ENCODE assay signal across 8 cellular contexts in genomic region chr5:43484049-43484849, GRCh38. TPM values are rescaled to one million over a fixed set of nuclear protein-coding genes. Genes with fewer than 3 reads are reported as not detected.
A peak's percentile ranks its signal among the peaks of the same experiment; 100 is the strongest.
DNase-seq lines count a peak whose midpoint lies in the region; ATAC-seq and TF ChIP-seq lines count a peak whose summit lies in the region.

No MANE protein-coding gene starts in this region.

- peak overlapping the region; percentile 19 for H3K4ac ChIP-seq in trophoblast cell (ENCODE audit: low read depth, low read length)

- H3K4me2 ChIP-seq in trophoblast cell (ENCODE audit: low read length) = peak overlapping the region; percentile 54

- peaks cover 17% of the 10 kb centered on the region for H3K4me1 ChIP-seq in adipocyte (ENCODE audit: control insufficient read depth, insufficient read depth, low read length)
- H3K4me1 ChIP-seq in heart left ventricle = peaks cover 0 to 32% (median 15%) of the 10 kb centered on the region in 12 donors
- peaks cover 0 to 3% of the 10 kb centered on the region in 2 experiments for H3K4me1 ChIP-seq in trophoblast cell (ENCODE audit: control insufficient read depth in 1 of 2, insufficient read depth in 2 of 2, low read length in 2 of 2)
- peaks cover 0 to 27% (median 17%) of the 10 kb centered on the region in 4 donors for H3K4me1 ChIP-seq in tibial nerve

- peak; percentile 70 for TF ChIP-seq CTCF in GM12875 (IDR thresholded peaks at IDR 0.05; ENCODE audit: borderline replicate concordance, insufficient read depth, low read depth, low read length)
- peak; percentile 54 to 83 (median 71) for TF ChIP-seq CTCF in heart left ventricle (IDR thresholded peaks at IDR 0.05)
- peak; percentile 65 to 81 (median 74) for TF ChIP-seq CTCF in tibial nerve (IDR thresholded peaks at IDR 0.05)

- peak; percentile 0 to 43 for TF ChIP-seq EP300 in tibial nerve (IDR thresholded peaks at IDR 0.05)

- no peak overlapping the region for H2BK12ac ChIP-seq in trophoblast cell (ENCODE audit: low read length)

- H3K79me2 ChIP-seq in trophoblast cell (ENCODE audit: control insufficient read depth, insufficient read depth, low read length, poor library complexity) = peaks cover 5% of the 10 kb centered on the region

- no peaks in the 10 kb centered on the region for H3K27me3 ChIP-seq in adipocyte (replicated peaks; ENCODE audit: control insufficient read depth, insufficient read depth, low read length)
- H3K27me3 ChIP-seq in heart left ventricle = no peaks in the 10 kb centered on the region
- no peaks in the 10 kb centered on the region for H3K27me3 ChIP-seq in trophoblast cell (ENCODE audit: insufficient read depth, low read length)
- H3K27me3 ChIP-seq in tibial nerve = no peaks in the 10 kb centered on the region

- peak overlapping the region; percentile 68 for H2AFZ ChIP-seq in trophoblast cell (ENCODE audit: insufficient read depth, low read length, poor library complexity)

- H3K36me3 ChIP-seq in adipocyte (ENCODE audit: control insufficient read depth, insufficient read depth, low read length, severe bottlenecking) = peaks cover 2% of the 10 kb centered on the region
- peaks cover 0 to under 1% (median 0%) of the 10 kb centered on the region in 9 donors for H3K36me3 ChIP-seq in heart left ventricle
- H3K36me3 ChIP-seq in trophoblast cell (ENCODE audit: control insufficient read depth in 1 of 2, insufficient read depth in 2 of 2, low read length in 2 of 2) = peaks cover 0 to 2% of the 10 kb centered on the region in 2 experiments
- no peaks in the 10 kb centered on the region for H3K36me3 ChIP-seq in tibial nerve

- peak overlapping the region; percentile 70 for H4K91ac ChIP-seq in trophoblast cell (ENCODE audit: low read depth, low read length)

- H3K9ac ChIP-seq in adipocyte (ENCODE audit: low read length) (peak overlapping the region; percentile 97), trophoblast cell (ENCODE audit: low read length) (peak overlapping the region; percentile 29)

- peak overlapping the region; percentile 39 for H3K18ac ChIP-seq in trophoblast cell (ENCODE audit: low read length)

- WGBS in heart left ventricle, 4 donors = 4% methylated on average over 28 to 33 of the region's 33 CpGs
- WGBS in trophoblast cell (ENCODE audit: extremely low coverage, insufficient coverage, insufficient read length) = no CpG with 5 or more reads among the region's 33 CpGs
- 3 to 4% methylated on average over 29 to 33 of the region's 33 CpGs for WGBS in tibial nerve, 2 donors

- peak overlapping the region; percentile 83 for H4K12ac ChIP-seq in trophoblast cell (ENCODE audit: low read depth, low read length)

- H3K27ac ChIP-seq in heart left ventricle = peak overlapping the region; percentile 92 to 99 (median 96)
- peak overlapping the region; percentile 48 for H3K27ac ChIP-seq in trophoblast cell (ENCODE audit: low read depth, low read length)
- peak overlapping the region; percentile 93 to 99 (median 98) for H3K27ac ChIP-seq in tibial nerve

- peak overlapping the region; percentile 92 for H4K8ac ChIP-seq in trophoblast cell (ENCODE audit: low read depth, low read length)

- peaks cover 9% of the 10 kb centered on the region for H3K79me1 ChIP-seq in trophoblast cell (ENCODE audit: low read length)

- H2AK5ac ChIP-seq in trophoblast cell (ENCODE audit: low read length) = no peak overlapping the region

- H2BK120ac ChIP-seq in trophoblast cell (ENCODE audit: insufficient read depth, low read length, poor library complexity) = peak overlapping the region; percentile 2

- H3K9me3 ChIP-seq in adipocyte (ENCODE audit: control insufficient read depth, low read length) (no peaks in the 10 kb centered on the region), heart left ventricle (no peaks in the 10 kb centered on the region), trophoblast cell (ENCODE audit: insufficient read depth, low read depth, low read length) (no peaks in the 10 kb centered on the region), tibial nerve (no peaks in the 10 kb centered on the region)

- intact Hi-C loops in heart left ventricle (cut with DNase I) = loop anchor here in 9 of 10 donors (1.0 to 10.0 kb wide), 7 partner anchors 31 to 362 kb away; partner anchors contain the start of genes HMGCS1 (in 7 of the 9), PAIP1 (in 2 of the 9), ZNF131 (in 2 of the 9) and C5orf34 (in 1 of the 9)

- peak; percentile 35 for DNase-seq in NCI-H1417 treated with DMSO at 0.1 percent for 48 hours (lab: John Stamatoyannopoulos, UW)
- DNase-seq in SW 1271 (lab: John Stamatoyannopoulos, UW) = peak; percentile 52 to 90
- DNase-seq in adipocyte (ENCODE audit: low read depth) = peak; percentile 93
- DNase-seq in heart left ventricle = peak; percentile 82 to 88 (median 84)
- peak; percentile 91 to 96 for DNase-seq in trophoblast cell
- DNase-seq in tibial nerve (ENCODE audit: low spot score in 2 of 2) = peak; percentile 44 to 66

- ATAC-seq in HG02852 (IDR thresholded peaks at IDR 0.05; ENCODE audit: unreplicated experiment) (peak; percentile 65), heart left ventricle (peak; percentile 72 to 87 (median 78))

- peak overlapping the region; percentile 67 for H3K14ac ChIP-seq in trophoblast cell (ENCODE audit: low read length)

- TF ChIP-seq POLR2A in heart left ventricle (IDR thresholded peaks at IDR 0.05) (no peak), tibial nerve (IDR thresholded peaks at IDR 0.05) (peak in 1 of 2 donors; percentile 19)

- H3K23ac ChIP-seq in trophoblast cell (ENCODE audit: low read length) = no peak overlapping the region

- H3K4me3 ChIP-seq in GM12875 (ENCODE audit: low read depth, low read length) (peak overlapping the region; percentile 94), adipocyte (ENCODE audit: low read length) (peak overlapping the region; percentile 89), heart left ventricle (peak overlapping the region; percentile 72 to 93 (median 88)), trophoblast cell (ENCODE audit: low read depth, low read length) (peak overlapping the region; percentile 71), tibial nerve (peak overlapping the region; percentile 72 to 97 (median 92))

- peak overlapping the region; percentile 57 for H2BK5ac ChIP-seq in trophoblast cell (ENCODE audit: low read depth, low read length, poor library complexity)

RNA-seq across cellular contexts. Expression of gene TMEM267, which starts 0.6 kb away (rescaled TPM):
- total RNA-seq in heart left ventricle = 1 to 10 TPM; 3.8 to 9.5 (median 7.2) TPM
- 1 to 10 TPM; 4.4 to 6.5 TPM for polyA plus RNA-seq in heart left ventricle
- polyA plus RNA-seq in trophoblast cell (2013) = 3.7 and 4.1 TPM in 2 replicates
- 10 to 100 TPM in 1 of 4 donors, 1 to 10 TPM in 3; 6.9 to 12.7 (median 9.1) TPM for total RNA-seq in tibial nerve

RNA-seq across cellular contexts. Expression of gene C5orf34, which starts 30.7 kb away (rescaled TPM):
- total RNA-seq in heart left ventricle (1 to 10 TPM in 2 of 9 donors, under 1 TPM in 7; 0.19 to 1.6 (median 0.60) TPM), tibial nerve (1 to 10 TPM in 3 of 4 donors, under 1 TPM in 1; 0.63 to 2.4 (median 2.1) TPM)
- polyA plus RNA-seq in heart left ventricle = under 1 TPM; 0.19 to 0.54 TPM
- polyA plus RNA-seq in trophoblast cell (2013) = 4.2 and 4.5 TPM in 2 replicates

Comparison
In these comparisons a context has a peak if more than half of its experiments do, and no peak if none do; other contexts are left out.
1. Peak in every context shown above with its lines: DNase-seq, ATAC-seq, H3K4me3 ChIP-seq and H3K27ac ChIP-seq.
2. DNase-seq: peak in every context shown above with its lines; median percentile 94 in trophoblast cell; 93 in adipocyte; 84 in heart left ventricle; 71 in SW 1271; 55 in tibial nerve; 35 in NCI-H1417 treated with DMSO at 0.1 percent for 48 hours.